In genomic region chr2:212548459-212548815, GRCh38 we compare ENCODE assay signal across 8 cellular contexts. TPM values are rescaled to one million over a fixed set of nuclear protein-coding genes. Genes with fewer than 3 reads are reported as not detected.
DNase-seq lines count a peak whose midpoint lies in the region; ATAC-seq, FAIRE-seq and TF ChIP-seq lines count a peak whose summit lies in the region.

No MANE protein-coding gene starts in this region.

- H3K9me3 ChIP-seq in mammary epithelial cell (replicated peaks; ENCODE audit: insufficient read depth, low read length): no peaks in the 10 kb centered on the region

- no peak for FAIRE-seq in GM19239 (lab: Jason Lieb, UNC)

- no peaks in the 10 kb centered on the region for H3K4me1 ChIP-seq in KMS-11 (ENCODE audit: low read depth, poor library complexity, severe bottlenecking)
- no peaks in the 10 kb centered on the region for H3K4me1 ChIP-seq in mammary epithelial cell (ENCODE audit: insufficient read depth, low read length)

- no peaks in the 10 kb centered on the region for H3K27me3 ChIP-seq in KMS-11 (ENCODE audit: insufficient read depth, low read depth)
- H3K27me3 ChIP-seq in mammary epithelial cell (ENCODE audit: insufficient read depth, low read length): peaks cover 3% of the 10 kb centered on the region

- H3K4me2 ChIP-seq in KMS-11: no peak overlapping the region
- no peak overlapping the region for H3K4me2 ChIP-seq in mammary epithelial cell (ENCODE audit: insufficient read depth, low read depth, low read length)

- H3K79me2 ChIP-seq in KMS-11 (ENCODE audit: insufficient read depth, low read depth): no peaks in the 10 kb centered on the region
- no peaks in the 10 kb centered on the region for H3K79me2 ChIP-seq in mammary epithelial cell (ENCODE audit: insufficient read depth, low read length)

- no peak for ATAC-seq in HG02798 (IDR thresholded peaks at IDR 0.05; ENCODE audit: poor library complexity, unreplicated experiment)

- intact Hi-C loops in mammary epithelial cell (cut with micrococcal nuclease): loop anchor here (1.0 to 10.0 kb wide), 2 partner anchors 674 to 803 kb away; no protein-coding TSS in a partner anchor

- in situ Hi-C loops in mammary epithelial cell (cut with MboI; ENCODE audit: low sequenced_read_pairs in 2 of 2): loop anchor here in 1 of 2 donors (25.0 kb wide), 3 partner anchors 661 to 1086 kb away; no protein-coding TSS in a partner anchor

- BruUV-seq in mammary epithelial cell (replicated peaks; lab: Mats Ljungman, UMichigan): no TSS peak

- 0 out of 2 replicates have a peak, but pooled peaks have one; percentile 32 for TF ChIP-seq CTCF in KMS-11 (conservative IDR thresholded peaks at IDR 0.05; ENCODE audit: low read depth, low read length)
- peak; percentile 32 to 53 for TF ChIP-seq CTCF in mammary epithelial cell (conservative IDR thresholded peaks at IDR 0.05 in 1 of 2, IDR thresholded peaks at IDR 0.05 in 1 of 2; ENCODE audit: extremely low read depth in 1 of 2, insufficient read depth in 1 of 2, low read depth in 1 of 2, low read length in 2 of 2)

- dilution Hi-C loops in mammary epithelial cell (cut with HindIII; ENCODE audit: low sequenced_read_pairs): no loop called here

- no peaks in the 10 kb centered on the region for H3K36me3 ChIP-seq in KMS-11 (ENCODE audit: insufficient read depth)
- no peaks in the 10 kb centered on the region for H3K36me3 ChIP-seq in mammary epithelial cell (ENCODE audit: insufficient read depth, low read length)

- no peak overlapping the region for H3K4me3 ChIP-seq in KMS-11 (IDR thresholded peaks at IDR 0.05; ENCODE audit: insufficient read depth, low read depth, low read length)
- no peak overlapping the region for H3K4me3 ChIP-seq in mammary epithelial cell (replicated peaks in 1 of 3; ENCODE audit: insufficient read depth in 1 of 3, low read depth in 2 of 3, low read length in 3 of 3)

- WGBS in mammary epithelial cell (ENCODE audit: low coverage, missing lambda C conversion rate): 31% methylated on average over 1 of the region's 1 CpG

- DNase-seq in Ammon's horn (ENCODE audit: low spot score) (peak; percentile 50), mammary epithelial cell (no peak), medulla oblongata (ENCODE audit: extremely low spot score) (peak; percentile 76), NCI-H1436 (lab: John Stamatoyannopoulos, UW) (no peak), NCI-H524 treated with DMSO at 0.1 percent for 48 hours (lab: John Stamatoyannopoulos, UW) (no peak), GM19239 (ENCODE audit: insufficient read length, low spot score) (no peak)

- H3K27ac ChIP-seq in KMS-11: no peak overlapping the region
- no peak overlapping the region for H3K27ac ChIP-seq in mammary epithelial cell (ENCODE audit: insufficient read depth, low read depth, low read length)

- H4K20me1 ChIP-seq in KMS-11 (ENCODE audit: insufficient read depth) (no peaks in the 10 kb centered on the region), mammary epithelial cell (ENCODE audit: insufficient read depth, low read length) (no peaks in the 10 kb centered on the region)

- CTCF ChIA-PET in mammary epithelial cell (lab: Charles Lee; ENCODE audit: low non-redundant PET): no interaction called here

- no peak overlapping the region for H2AFZ ChIP-seq in KMS-11 (ENCODE audit: low read depth)
- H2AFZ ChIP-seq in mammary epithelial cell (ENCODE audit: low read depth, low read length): no peak overlapping the region

- H3K9ac ChIP-seq in KMS-11 (no peak overlapping the region), mammary epithelial cell (ENCODE audit: insufficient read depth, low read length) (no peak overlapping the region)

RNA-seq across cellular contexts. Expression of gene ERBB4, which starts 9.8 kb away (rescaled TPM):
- not detected for total RNA-seq in mammary epithelial cell
- not detected for polyA plus RNA-seq in mammary epithelial cell
- not detected for polyA minus RNA-seq in mammary epithelial cell

Comparison
In these comparisons a context has a peak if more than half of its experiments do, and no peak if none do; other contexts are left out.
1. DNase-seq: peak in Ammon's horn (single experiment) and medulla oblongata (single experiment); none in mammary epithelial cell (single experiment), NCI-H1436 (single experiment), NCI-H524 treated with DMSO at 0.1 percent for 48 hours (single experiment) and GM19239 (single experiment).